In the genomic region with DNA sequence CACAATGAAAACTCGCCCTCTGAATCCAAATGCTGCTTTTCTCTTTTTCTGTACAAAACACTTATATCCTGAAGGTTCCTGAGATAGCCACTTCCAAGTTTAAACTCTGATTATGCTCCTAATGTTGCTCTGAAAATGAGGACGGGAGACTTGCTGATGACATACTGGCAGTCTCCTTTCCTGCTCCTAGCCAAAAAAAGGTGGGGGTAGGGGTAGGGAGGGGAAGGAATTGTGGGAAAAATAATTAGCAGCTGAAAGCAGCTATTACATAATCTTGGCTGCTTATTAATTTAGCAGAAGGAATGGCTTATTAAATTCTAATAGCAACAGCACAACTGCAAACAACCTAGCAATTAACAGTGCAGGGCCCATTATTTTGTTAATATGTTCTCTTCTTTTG, we compare ENCODE assay signal across 10 cellular contexts. TPM values are rescaled to one million over a fixed set of nuclear protein-coding genes. Genes with fewer than 3 reads are reported as not detected.
DNase-seq lines count a peak whose midpoint lies in the region; ATAC-seq and TF ChIP-seq lines count a peak whose summit lies in the region.
"Had no signal": no experiment of that assay in that cellular context is flagged by ENCODE, and none has a peak within 500 bp of the region (broad histone marks: within the 10 kb centered on the region; RNA-seq: fewer than 3 reads in every experiment).

No MANE protein-coding gene starts in this region.

- 22 to 42% (median 26%) methylated on average over 2 of the region's 2 CpGs for WGBS in heart left ventricle, 4 donors
- WGBS in suprapubic skin = 44% methylated on average over 2 of the region's 2 CpGs

- peaks cover 0 to 38% (median 0%) of the 10 kb centered on the region in 9 donors for H3K27me3 ChIP-seq in heart left ventricle
- H3K27me3 ChIP-seq in iPS-20b (ENCODE audit: insufficient read depth, low read length) = no peaks in the 10 kb centered on the region
- no peaks in the 10 kb centered on the region for H3K27me3 ChIP-seq in suprapubic skin

- peak overlapping the region in 10 of 12 donors; percentile 82 to 98 (median 93) for H3K27ac ChIP-seq in heart left ventricle
- H3K27ac ChIP-seq in iPS-20b (ENCODE audit: low read length) = no peak overlapping the region
- peak overlapping the region; percentile 91 for H3K27ac ChIP-seq in suprapubic skin

- H3K36me3 ChIP-seq in heart left ventricle = peaks cover 0 to 7% (median 0%) of the 10 kb centered on the region in 9 donors
- H3K36me3 ChIP-seq in iPS-20b (ENCODE audit: insufficient read depth, low read depth, low read length) = peaks cover 24% of the 10 kb centered on the region; the same call in 1 of the 2 replicates
- no peaks in the 10 kb centered on the region for H3K36me3 ChIP-seq in suprapubic skin

- peaks cover 0 to 36% (median 7%) of the 10 kb centered on the region in 12 donors for H3K4me1 ChIP-seq in heart left ventricle
- peaks cover 9% of the 10 kb centered on the region; the same call in 1 of the 2 replicates for H3K4me1 ChIP-seq in iPS-20b (ENCODE audit: insufficient read depth, low read length)
- H3K4me1 ChIP-seq in suprapubic skin = peaks cover 10% of the 10 kb centered on the region

- no peak for TF ChIP-seq POLR2A in heart left ventricle (IDR thresholded peaks at IDR 0.05)
- no peak for TF ChIP-seq POLR2A in suprapubic skin (IDR thresholded peaks at IDR 0.05)

- ATAC-seq in heart left ventricle (no peak), Right ventricle myocardium superior (ENCODE audit: poor library complexity) (no peak), GM21825 (IDR thresholded peaks at IDR 0.05; ENCODE audit: unreplicated experiment) (no peak)

- H3K4me3 ChIP-seq in heart left ventricle (peak overlapping the region in 1 of 12 donors; percentile 80), iPS-20b (ENCODE audit: low read length) (peak overlapping the region; percentile 69; the same call in 1 of the 2 replicates), suprapubic skin (no peak overlapping the region)

- TF ChIP-seq EP300 in suprapubic skin (IDR thresholded peaks at IDR 0.05) = no peak

- DNase-seq in heart left ventricle = no peak
- no peak for DNase-seq in Right ventricle myocardium superior
- DNase-seq in NCI-H526 treated with DMSO at 0.1 percent for 48 hours (lab: John Stamatoyannopoulos, UW) = peak; percentile 59
- no peak for DNase-seq in suprapubic skin (ENCODE audit: low spot score in 2 of 2)
- no peak for DNase-seq in NCI-H226
- DNase-seq in OCI-M1 (lab: John Stamatoyannopoulos, UW) = no peak
- DNase-seq: activated CD4-positive, alpha-beta T cell treated with anti-CD3 and anti-CD28 coated beads, Interleukin-2, amount 50 U/mL, for 4 hours; NCI-H1930 had no signal

- TF ChIP-seq CTCF in heart left ventricle (IDR thresholded peaks at IDR 0.05) = no peak
- TF ChIP-seq CTCF in suprapubic skin (IDR thresholded peaks at IDR 0.05) = no peak

- intact Hi-C loops in heart left ventricle (cut with DNase I) = loop anchor here in 4 of 10 donors (5.0 to 10.0 kb wide), 4 partner anchors 51 to 172 kb away; a partner anchor contains a TSS
- intact Hi-C loops in Right ventricle myocardium superior (cut with DNase I) = no loop called here

- H3K9me3 ChIP-seq in heart left ventricle (no peaks in the 10 kb centered on the region), iPS-20b (ENCODE audit: insufficient read depth, low read depth, low read length) (no peaks in the 10 kb centered on the region), suprapubic skin (no peaks in the 10 kb centered on the region)

- H3K9ac ChIP-seq in iPS-20b (ENCODE audit: low read depth, low read length) = peak overlapping the region; percentile 29; the same call in 1 of the 2 replicates

RNA-seq across cellular contexts. Expression of a gene that starts 2.0 kb away (rescaled TPM):
- total RNA-seq in heart left ventricle (100 to 1,000 TPM; 128 to 267 (median 138) TPM), Right ventricle myocardium superior (117 TPM), suprapubic skin (10 to 100 TPM; 15.8 to 32.5 (median 19.5) TPM)
- 10 to 100 TPM; 67.4 to 89.8 TPM for polyA plus RNA-seq in heart left ventricle
